Comparison of ENCODE assay signal across 15 cellular contexts in genomic region chr14:55323910-55324309, GRCh38. TPM values are rescaled to one million over a fixed set of nuclear protein-coding genes. Genes with fewer than 3 reads are reported as not detected.
DNase-seq lines count a peak whose midpoint lies in the region; ATAC-seq and TF ChIP-seq lines count a peak whose summit lies in the region.
"Had no signal": no experiment of that assay in that cellular context is flagged by ENCODE, and none has a peak within 500 bp of the region (broad histone marks: within the 10 kb centered on the region; RNA-seq: fewer than 3 reads in every experiment).

No MANE protein-coding gene starts in this region.

- no peak overlapping the region for H3K4me3 Mint-ChIP-seq in activated naive CD4-positive, alpha-beta T cell treated with anti-CD3 and anti-CD28 coated beads, Interleukin-2, amount 50 U/mL, for 24 hours
- H3K4me3 Mint-ChIP-seq in central memory CD8-positive, alpha-beta T cell = no peak overlapping the region
- H3K4me3 Mint-ChIP-seq: CD4-positive, alpha-beta T cell; H9 had no signal

- no peaks in the 10 kb centered on the region for H3K9me3 Mint-ChIP-seq in activated naive CD4-positive, alpha-beta T cell treated with anti-CD3 and anti-CD28 coated beads, Interleukin-2, amount 50 U/mL, for 24 hours
- H3K9me3 Mint-ChIP-seq in activated naive CD4-positive, alpha-beta T cell treated with anti-CD3 and anti-CD28 coated beads, Interleukin-2, amount 50 U/mL, for 72 hours = no peaks in the 10 kb centered on the region
- H3K9me3 Mint-ChIP-seq in central memory CD8-positive, alpha-beta T cell = no peaks in the 10 kb centered on the region
- H3K9me3 Mint-ChIP-seq: CD4-positive, alpha-beta T cell had no signal

- TF ChIP-seq CTCF in GM10266 (IDR thresholded peaks at IDR 0.05; ENCODE audit: control insufficient read depth, insufficient read depth, low read depth, missing control alignments) = no peak

- H3K36me3 Mint-ChIP-seq in activated naive CD4-positive, alpha-beta T cell treated with anti-CD3 and anti-CD28 coated beads, Interleukin-2, amount 50 U/mL, for 24 hours = peaks cover 17% of the 10 kb centered on the region
- peaks cover 0 to 8% of the 10 kb centered on the region in 2 donors for H3K36me3 Mint-ChIP-seq in activated naive CD4-positive, alpha-beta T cell treated with anti-CD3 and anti-CD28 coated beads, Interleukin-2, amount 50 U/mL, for 72 hours
- H3K36me3 Mint-ChIP-seq in central memory CD8-positive, alpha-beta T cell (ENCODE audit: insufficient read depth) = peaks cover 3% of the 10 kb centered on the region

- peak; percentile 21 for DNase-seq in DMS53 (lab: John Stamatoyannopoulos, UW)
- DNase-seq in DMS53 treated with DMSO at 0.1 percent for 48 hours (lab: John Stamatoyannopoulos, UW; ENCODE audit: unreplicated experiment) = no peak
- no peak for DNase-seq in activated naive CD4-positive, alpha-beta T cell treated with anti-CD3 and anti-CD28 coated beads, Interleukin-2, amount 50 U/mL, for 72 hours (ENCODE audit: low spot score in 2 of 2)
- peak; percentile 57 for DNase-seq in NCI-H69 (lab: John Stamatoyannopoulos, UW)
- DNase-seq in central memory CD8-positive, alpha-beta T cell (ENCODE audit: low spot score in 2 of 2) = no peak
- DNase-seq in GM10266 (ENCODE audit: extremely low spot score) = no peak
- DNase-seq: AML-193; Calu3; CD4-positive, alpha-beta T cell; DMS79; GDM1; H9 had no signal

- H3K27me3 Mint-ChIP-seq in activated naive CD4-positive, alpha-beta T cell treated with anti-CD3 and anti-CD28 coated beads, Interleukin-2, amount 50 U/mL, for 24 hours = no peaks in the 10 kb centered on the region
- no peaks in the 10 kb centered on the region for H3K27me3 Mint-ChIP-seq in central memory CD8-positive, alpha-beta T cell
- H3K27me3 Mint-ChIP-seq: CD4-positive, alpha-beta T cell had no signal

- no peak for ATAC-seq in activated naive CD4-positive, alpha-beta T cell treated with anti-CD3 and anti-CD28 coated beads, Interleukin-2, amount 50 U/mL, for 72 hours
- ATAC-seq in central memory CD8-positive, alpha-beta T cell (replicated peaks; ENCODE audit: extremely low read depth, poor library complexity, severe bottlenecking) = no peak
- no peak for ATAC-seq in HG02885 (IDR thresholded peaks at IDR 0.05; ENCODE audit: poor library complexity, unreplicated experiment)
- ATAC-seq: A549 had no signal

- H3K4me1 Mint-ChIP-seq in activated naive CD4-positive, alpha-beta T cell treated with anti-CD3 and anti-CD28 coated beads, Interleukin-2, amount 50 U/mL, for 24 hours = peaks cover 24% of the 10 kb centered on the region
- H3K4me1 Mint-ChIP-seq in central memory CD8-positive, alpha-beta T cell = peaks cover 26% of the 10 kb centered on the region

- H3K27ac Mint-ChIP-seq in activated naive CD4-positive, alpha-beta T cell treated with anti-CD3 and anti-CD28 coated beads, Interleukin-2, amount 50 U/mL, for 24 hours = peak overlapping the region; percentile 62
- H3K27ac Mint-ChIP-seq in activated naive CD4-positive, alpha-beta T cell treated with anti-CD3 and anti-CD28 coated beads, Interleukin-2, amount 50 U/mL, for 72 hours = no peak overlapping the region
- peak overlapping the region; percentile 47 for H3K27ac Mint-ChIP-seq in central memory CD8-positive, alpha-beta T cell (ENCODE audit: low read depth)
- H3K27ac Mint-ChIP-seq: CD4-positive, alpha-beta T cell; H9 had no signal

RNA-seq across cellular contexts. Expression of gene FBXO34, which starts 52.7 kb away (rescaled TPM):
- 10 to 100 TPM; 26.7 to 27.5 TPM for total RNA-seq in activated naive CD4-positive, alpha-beta T cell treated with anti-CD3 and anti-CD28 coated beads, Interleukin-2, amount 50 U/mL, for 72 hours

Comparison
In these comparisons a context has a peak if more than half of its experiments do, and no peak if none do; other contexts are left out.
1. DNase-seq: peak in DMS53 (single experiment) and NCI-H69 (single experiment); none in DMS53 treated with DMSO at 0.1 percent for 48 hours (single experiment), activated naive CD4-positive, alpha-beta T cell treated with anti-CD3 and anti-CD28 coated beads, Interleukin-2, amount 50 U/mL, for 72 hours (0 of 2), central memory CD8-positive, alpha-beta T cell (0 of 2) and GM10266 (single experiment).
2. H3K27ac Mint-ChIP-seq: peak in activated naive CD4-positive, alpha-beta T cell treated with anti-CD3 and anti-CD28 coated beads, Interleukin-2, amount 50 U/mL, for 24 hours (single experiment) and central memory CD8-positive, alpha-beta T cell (single experiment); none in activated naive CD4-positive, alpha-beta T cell treated with anti-CD3 and anti-CD28 coated beads, Interleukin-2, amount 50 U/mL, for 72 hours (0 of 2).